In the genomic region with DNA sequence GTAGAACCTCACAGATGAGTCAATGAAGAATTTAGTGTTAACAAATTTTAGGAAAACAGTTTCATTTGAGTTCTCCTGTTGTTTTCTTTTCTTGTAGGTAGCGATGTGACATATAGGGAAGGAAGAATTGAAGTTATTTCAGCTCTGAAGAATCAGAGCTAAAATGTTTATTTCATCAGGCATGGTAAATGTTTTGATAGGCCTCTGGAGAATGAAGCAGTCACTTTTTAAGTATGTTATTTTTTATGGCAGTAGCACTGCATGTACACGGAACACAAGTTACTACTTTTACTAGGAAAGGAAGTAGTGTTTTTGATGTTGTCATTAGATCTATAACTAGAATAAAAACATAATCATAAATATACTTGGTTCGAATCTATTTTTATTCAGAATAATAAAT, we compare ENCODE assay signal across 1 cellular context.
TF ChIP-seq lines count a peak whose summit lies in the region.

No MANE protein-coding gene starts in this region.

TF ChIP-seq in IMR-90, 13 proteins besides CTCF, POLR2A, EP300 and RAD21 (continued from another document):
- TF ChIP-seq MAZ (IDR thresholded peaks at IDR 0.05; ENCODE audit: borderline replicate concordance, low read depth, low read length) = no peak
TF ChIP-seq in IMR-90: peak in this region for 0.
